In genomic region chr6:5626727-5627426, GRCh38 we compare ENCODE assay signal across 9 cellular contexts.
DNase-seq lines count a peak whose midpoint lies in the region; ATAC-seq and TF ChIP-seq lines count a peak whose summit lies in the region.
"Had no signal": no experiment of that assay in that cellular context is flagged by ENCODE, and none has a peak within 500 bp of the region (broad histone marks: within the 10 kb centered on the region; RNA-seq: fewer than 3 reads in every experiment).

No MANE protein-coding gene starts in this region.

- H3K36me3 Mint-ChIP-seq in activated CD4-positive, alpha-beta T cell treated with anti-CD3 and anti-CD28 coated beads, Interleukin-2, amount 10 ng/mL, durations not matched to agents 24 days and 14 days (ENCODE audit: low read depth) = no peaks in the 10 kb centered on the region
- H3K36me3 Mint-ChIP-seq in HFFc6 (ENCODE audit: low read depth) = peaks cover 5% of the 10 kb centered on the region

- H3K27me3 ChIP-seq in Karpas-422 (ENCODE audit: low read length) = no peaks in the 10 kb centered on the region
- no peaks in the 10 kb centered on the region for H3K27me3 ChIP-seq in neural cell (ENCODE audit: insufficient read depth, low read depth, low read length)
- no peaks in the 10 kb centered on the region for H3K27me3 ChIP-seq in suprapubic skin

- H2AFZ ChIP-seq in Karpas-422 (ENCODE audit: low read length) = no peak overlapping the region
- H2AFZ ChIP-seq in neural cell (ENCODE audit: low read depth, low read length) = no peak overlapping the region

- H3K36me3 ChIP-seq in Karpas-422 (ENCODE audit: insufficient read depth, low read length) (no peaks in the 10 kb centered on the region), neural cell (ENCODE audit: insufficient read depth, low read length) (no peaks in the 10 kb centered on the region), suprapubic skin (no peaks in the 10 kb centered on the region)

- H4K20me1 ChIP-seq in Karpas-422 (ENCODE audit: insufficient read depth, low read depth, low read length) (no peaks in the 10 kb centered on the region), neural cell (ENCODE audit: insufficient read depth) (no peaks in the 10 kb centered on the region)

- peaks cover 4% of the 10 kb centered on the region for H3K9me3 Mint-ChIP-seq in activated CD4-positive, alpha-beta T cell treated with anti-CD3 and anti-CD28 coated beads, Interleukin-2, amount 10 ng/mL, durations not matched to agents 24 days and 14 days
- no peaks in the 10 kb centered on the region for H3K9me3 Mint-ChIP-seq in HFFc6

- H3K9me3 ChIP-seq in Karpas-422 (ENCODE audit: low read length) = no peaks in the 10 kb centered on the region
- no peaks in the 10 kb centered on the region for H3K9me3 ChIP-seq in neural cell (ENCODE audit: low read length)
- no peaks in the 10 kb centered on the region for H3K9me3 ChIP-seq in suprapubic skin

- peaks cover 23% of the 10 kb centered on the region for H3K4me1 Mint-ChIP-seq in activated CD4-positive, alpha-beta T cell treated with anti-CD3 and anti-CD28 coated beads, Interleukin-2, amount 10 ng/mL, durations not matched to agents 24 days and 14 days
- no peaks in the 10 kb centered on the region for H3K4me1 Mint-ChIP-seq in HFFc6 (ENCODE audit: low read depth)

- TF ChIP-seq CTCF in neural cell (IDR thresholded peaks at IDR 0.05; ENCODE audit: poor library complexity, severe bottlenecking) = no peak
- no peak for TF ChIP-seq CTCF in HFFc6 (IDR thresholded peaks at IDR 0.05)
- no peak for TF ChIP-seq CTCF in suprapubic skin (IDR thresholded peaks at IDR 0.05)

- H3K4me3 Mint-ChIP-seq in activated CD4-positive, alpha-beta T cell treated with anti-CD3 and anti-CD28 coated beads, Interleukin-2, amount 10 ng/mL, durations not matched to agents 24 days and 14 days = peak overlapping the region; percentile 62
- H3K4me3 Mint-ChIP-seq in HFFc6 = no peak overlapping the region

- peak overlapping the region; percentile 59 for H3K27ac ChIP-seq in Karpas-422 (ENCODE audit: low read length)
- H3K27ac ChIP-seq in neural cell (ENCODE audit: low read length) = peak overlapping the region; percentile 61
- no peak overlapping the region for H3K27ac ChIP-seq in suprapubic skin

- H3K4me3 ChIP-seq in Karpas-422 (ENCODE audit: low read length) = peak overlapping the region; percentile 32; the same call in 1 of the 2 replicates
- peak overlapping the region; percentile 0 for H3K4me3 ChIP-seq in neural cell (ENCODE audit: low read length)
- H3K4me3 ChIP-seq in suprapubic skin = no peak overlapping the region

- peak; percentile 70 for DNase-seq in activated CD4-positive, alpha-beta T cell treated with anti-CD3 and anti-CD28 coated beads, Interleukin-2, amount 10 ng/mL, durations not matched to agents 24 days and 14 days
- DNase-seq in activated CD4-positive, alpha-beta T cell treated with anti-CD3 and anti-CD28 coated beads, Interleukin-2, amount 50 U/mL, for 1 hour = no peak
- DNase-seq in Karpas-422 = peak; percentile 48
- DNase-seq in HFFc6 = no peak
- DNase-seq in cerebellar nuclear complex (lab: John Stamatoyannopoulos, UW) = no peak
- no peak for DNase-seq in suprapubic skin (ENCODE audit: low spot score in 2 of 2)
- DNase-seq: mesendoderm had no signal

- H3K4me1 ChIP-seq in Karpas-422 (ENCODE audit: low read length) (peaks cover 59% of the 10 kb centered on the region), suprapubic skin (no peaks in the 10 kb centered on the region)

- no peaks in the 10 kb centered on the region for H3F3A ChIP-seq in neural cell (ENCODE audit: insufficient read depth, low read length, poor library complexity, severe bottlenecking)

- peak; percentile 87 for ATAC-seq in HG02623 (IDR thresholded peaks at IDR 0.05; ENCODE audit: unreplicated experiment)

- no peaks in the 10 kb centered on the region for H3K79me2 ChIP-seq in Karpas-422 (ENCODE audit: low read length)
- no peaks in the 10 kb centered on the region for H3K79me2 ChIP-seq in neural cell (replicated peaks; ENCODE audit: insufficient read depth, low read length)

- TF ChIP-seq POLR2A in suprapubic skin (IDR thresholded peaks at IDR 0.05) = no peak

- H3K4me2 ChIP-seq in Karpas-422 (ENCODE audit: low read depth, low read length, poor library complexity, severe bottlenecking) (peak overlapping the region; percentile 53), neural cell (ENCODE audit: low read length) (peak overlapping the region; percentile 27)

- H3K27me3 Mint-ChIP-seq in activated CD4-positive, alpha-beta T cell treated with anti-CD3 and anti-CD28 coated beads, Interleukin-2, amount 10 ng/mL, durations not matched to agents 24 days and 14 days = peaks cover 5% of the 10 kb centered on the region
- H3K27me3 Mint-ChIP-seq in HFFc6 (ENCODE audit: insufficient read depth) = no peaks in the 10 kb centered on the region; the same call in 1 of the 2 replicates

- H3K9me2 ChIP-seq in Karpas-422 (replicated peaks; ENCODE audit: insufficient read depth, low read length) = no peaks in the 10 kb centered on the region
- no peaks in the 10 kb centered on the region for H3K9me2 ChIP-seq in neural cell (ENCODE audit: insufficient read depth, low read length)

- H3K9ac ChIP-seq in Karpas-422 (ENCODE audit: low read length) (no peak overlapping the region), neural cell (ENCODE audit: low read length) (peak overlapping the region; percentile 15)

- 82% methylated on average over 7 of the region's 7 CpGs for WGBS in suprapubic skin

- no peak for TF ChIP-seq RAD21 in neural cell (conservative IDR thresholded peaks at IDR 0.05)

- intact Hi-C loops in activated CD4-positive, alpha-beta T cell treated with anti-CD3 and anti-CD28 coated beads, Interleukin-2, amount 10 ng/mL, durations not matched to agents 24 days and 14 days (cut with micrococcal nuclease) = loop anchor here (10.0 kb wide), 1 partner anchor 238 kb away; no protein-coding TSS in a partner anchor

- peak; percentile 12 for TF ChIP-seq EP300 in neural cell (conservative IDR thresholded peaks at IDR 0.05; ENCODE audit: poor library complexity, severe bottlenecking)
- no peak for TF ChIP-seq EP300 in suprapubic skin (IDR thresholded peaks at IDR 0.05)

- H3K27ac Mint-ChIP-seq in activated CD4-positive, alpha-beta T cell treated with anti-CD3 and anti-CD28 coated beads, Interleukin-2, amount 10 ng/mL, durations not matched to agents 24 days and 14 days = peak overlapping the region; percentile 61
- H3K27ac Mint-ChIP-seq in HFFc6 = no peak overlapping the region

TF ChIP-seq in neural cell, 6 proteins besides CTCF, POLR2A, EP300 and RAD21:
- no peak for TF ChIP-seq EZH2 (IDR thresholded peaks at IDR 0.05; ENCODE audit: borderline replicate concordance, insufficient read depth, low read length, poor library complexity, severe bottlenecking)
- TF ChIP-seq SMC3 (conservative IDR thresholded peaks at IDR 0.05; ENCODE audit: poor library complexity) = no peak
- no peak for TF ChIP-seq REST (IDR thresholded peaks at IDR 0.05; ENCODE audit: borderline replicate concordance)
- TF ChIP-seq POLR2AphosphoS5 (IDR thresholded peaks at IDR 0.05) = peak; percentile 36

Comparison
In these comparisons a context has a peak if more than half of its experiments do, and no peak if none do; other contexts are left out.
1. DNase-seq: peak in activated CD4-positive, alpha-beta T cell treated with anti-CD3 and anti-CD28 coated beads, Interleukin-2, amount 10 ng/mL, durations not matched to agents 24 days and 14 days (single experiment) and Karpas-422 (single experiment); none in activated CD4-positive, alpha-beta T cell treated with anti-CD3 and anti-CD28 coated beads, Interleukin-2, amount 50 U/mL, for 1 hour (single experiment), HFFc6 (single experiment), cerebellar nuclear complex (0 of 2) and suprapubic skin (0 of 2).